Comparison of ENCODE assay signal across 16 cellular contexts in genomic region chr13:73741742-73742141, GRCh38.
DNase-seq lines count a peak whose midpoint lies in the region; ATAC-seq, FAIRE-seq and TF ChIP-seq lines count a peak whose summit lies in the region.
"Had no signal": no experiment of that assay in that cellular context is flagged by ENCODE, and none has a peak within 500 bp of the region (broad histone marks: within the 10 kb centered on the region; RNA-seq: fewer than 3 reads in every experiment).

No MANE protein-coding gene starts in this region.

- no peaks in the 10 kb centered on the region for H3K9me2 ChIP-seq in OCI-LY7 (ENCODE audit: insufficient read depth, low read length)

- no peak for DNase-seq in HepG2 (ENCODE audit: low spot score)
- DNase-seq in right lobe of liver = no peak
- DNase-seq in OCI-LY7 (ENCODE audit: low spot score) = no peak
- no peak for DNase-seq in endodermal cell
- DNase-seq in NCI-H2029 (lab: John Stamatoyannopoulos, UW) = no peak
- no peak for DNase-seq in DMS 273 treated with DMSO at 0.1 percent for 48 hours (lab: John Stamatoyannopoulos, UW)
- DNase-seq: EL, Karpas-422, MM.1S, NCI-H1105 treated with DMSO at 0.1 percent for 48 hours, NCI-H187, NCI-H2171, OCI-M1, RPMI8226 had no signal

- CTCF ChIA-PET in HepG2 (lab: Yijun Ruan, JAX; ENCODE audit: low intra/inter-chr PET ratio, low total read pairs) = no interaction called here
- CTCF ChIA-PET in OCI-LY7 (lab: Charles Lee; ENCODE audit: unreplicated experiment) = no interaction called here

- peaks cover 6% of the 10 kb centered on the region for H3K36me3 Mint-ChIP-seq in endodermal cell (ENCODE audit: low read depth)

- H3K27me3 ChIP-seq in HepG2 (ENCODE audit: control insufficient read depth in 1 of 2, insufficient read depth in 2 of 2, low read length in 2 of 2) (no peaks in the 10 kb centered on the region; a peak in 1 of 5 replicates), right lobe of liver (no peaks in the 10 kb centered on the region), endodermal cell (ENCODE audit: control insufficient read depth, insufficient read depth, low read length, poor library complexity, severe bottlenecking) (peaks cover 22% of the 10 kb centered on the region)

- H3K9me3 ChIP-seq in HepG2 (ENCODE audit: low read length) (no peaks in the 10 kb centered on the region), right lobe of liver (no peaks in the 10 kb centered on the region), OCI-LY7 (ENCODE audit: low read length) (no peaks in the 10 kb centered on the region), endodermal cell (ENCODE audit: control insufficient read depth, low read length) (peaks cover 5% of the 10 kb centered on the region)

- H4K20me1 ChIP-seq in HepG2 (ENCODE audit: insufficient read depth, low read length) = no peaks in the 10 kb centered on the region
- H4K20me1 ChIP-seq in OCI-LY7 (ENCODE audit: insufficient read depth, low read length) = no peaks in the 10 kb centered on the region

- no peak for FAIRE-seq in HepG2 (lab: Jason Lieb, UNC)
- FAIRE-seq: H1 had no signal

- H3K36me3 ChIP-seq in HepG2 (replicated peaks in 1 of 2; ENCODE audit: control insufficient read depth in 1 of 2, insufficient read depth in 2 of 2, low read length in 2 of 2) (no peaks in the 10 kb centered on the region), right lobe of liver (no peaks in the 10 kb centered on the region), OCI-LY7 (ENCODE audit: insufficient read depth, low read length) (no peaks in the 10 kb centered on the region), endodermal cell (ENCODE audit: control insufficient read depth, insufficient read depth, low read length) (no peaks in the 10 kb centered on the region)

- H3K9me3 Mint-ChIP-seq in endodermal cell = peaks cover 4% of the 10 kb centered on the region

- H2AFZ ChIP-seq in HepG2 (ENCODE audit: low read length) = no peak overlapping the region
- H2AFZ ChIP-seq in OCI-LY7 (ENCODE audit: low read length) = no peak overlapping the region

- H3K27ac Mint-ChIP-seq in endodermal cell = no peak overlapping the region

- POLR2A ChIA-PET in HepG2 (lab: Yijun Ruan, JAX) = no interaction called here
- POLR2A ChIA-PET in OCI-LY7 (lab: Charles Lee) = interaction anchor here (0.5 kb wide), 1 partner anchor 1458 kb away, joined by 6 read pairs; no protein-coding TSS in a partner anchor

- no peak overlapping the region for H3K27ac ChIP-seq in HepG2 (ENCODE audit: extremely low read length, insufficient read depth, low read length)
- no peak overlapping the region for H3K27ac ChIP-seq in right lobe of liver
- H3K27ac ChIP-seq in OCI-LY7 (ENCODE audit: low read depth, low read length, poor library complexity, severe bottlenecking) = no peak overlapping the region
- H3K27ac ChIP-seq in endodermal cell (ENCODE audit: low read depth, low read length) = no peak overlapping the region

- TF ChIP-seq RAD21 in HepG2 (CRISPR knock-in tag; IDR thresholded peaks at IDR 0.05) = no peak

- peak; percentile 47; the same call in 1 of the 3 replicates for ATAC-seq in HepG2
- no peak for ATAC-seq in right lobe of liver
- ATAC-seq in HG03175 (IDR thresholded peaks at IDR 0.05; ENCODE audit: unreplicated experiment) = no peak

- TF ChIP-seq CTCF in HepG2 (CRISPR knock-in tag; IDR thresholded peaks at IDR 0.05) = no peak
- no peak for TF ChIP-seq CTCF in right lobe of liver (IDR thresholded peaks at IDR 0.05)
- no peak for TF ChIP-seq CTCF in OCI-LY7 (conservative IDR thresholded peaks at IDR 0.05; ENCODE audit: low read length)
- TF ChIP-seq CTCF in endodermal cell (conservative IDR thresholded peaks at IDR 0.05) = no peak

- in situ Hi-C loops in HepG2 (cut with HindIII; ENCODE audit: extremely low pct_ligation_motif_present, low pct_unique_long_range_greater_than_20kb) = no loop called here

- H3K4me1 ChIP-seq in HepG2 (ENCODE audit: insufficient read depth, low read length) (peaks cover 10% of the 10 kb centered on the region), right lobe of liver (no peaks in the 10 kb centered on the region), OCI-LY7 (ENCODE audit: insufficient read depth, low read length, poor library complexity, severe bottlenecking) (no peaks in the 10 kb centered on the region), endodermal cell (ENCODE audit: control insufficient read depth, insufficient read depth, low read length) (peaks cover 9% of the 10 kb centered on the region)

- H3K79me2 ChIP-seq in HepG2 (ENCODE audit: insufficient read depth, low read length) = no peaks in the 10 kb centered on the region
- H3K79me2 ChIP-seq in OCI-LY7 (ENCODE audit: insufficient read depth, low read depth, low read length) = no peaks in the 10 kb centered on the region

- BruUV-seq in HepG2 (replicated peaks; lab: Mats Ljungman, UMichigan) = no TSS peak
- TSS peak; percentile 17 for BruUV-seq in OCI-LY7 (replicated peaks; lab: Mats Ljungman, UMichigan)

- intact Hi-C loops in HepG2 (cut with micrococcal nuclease; ENCODE audit: unreplicated experiment) = no loop called here
- intact Hi-C loops in right lobe of liver (cut with DNase I) = no loop called here
- intact Hi-C loops in OCI-LY7 (cut with micrococcal nuclease; ENCODE audit: unreplicated experiment) = no loop called here

- TF ChIP-seq POLR2A in HepG2 (IDR thresholded peaks at IDR 0.05; ENCODE audit: insufficient read depth in 1 of 2, low read depth in 2 of 2, low read length in 2 of 2) (no peak), right lobe of liver (IDR thresholded peaks at IDR 0.05) (no peak)

- H3K4me3 ChIP-seq in HepG2 (replicated peaks in 1 of 3; ENCODE audit: insufficient read depth in 1 of 3, low read depth in 2 of 3, low read length in 3 of 3) (no peak overlapping the region), right lobe of liver (no peak overlapping the region), OCI-LY7 (ENCODE audit: low read depth, low read length, poor library complexity, severe bottlenecking) (no peak overlapping the region), endodermal cell (ENCODE audit: low read length) (peak overlapping the region; percentile 32)

- peaks cover 26% of the 10 kb centered on the region for H3K4me1 Mint-ChIP-seq in endodermal cell

- H3K9ac ChIP-seq in HepG2 (ENCODE audit: insufficient read depth, low read depth, low read length) (no peak overlapping the region), endodermal cell (ENCODE audit: extremely low read depth, low read length, poor library complexity, severe bottlenecking) (no peak overlapping the region)

- TF ChIP-seq EP300 in HepG2 (IDR thresholded peaks at IDR 0.05; ENCODE audit: low read depth in 2 of 2, low read length in 2 of 2) = no peak
- TF ChIP-seq EP300 in HepG2 (CRISPR knock-in tag; IDR thresholded peaks at IDR 0.05; ENCODE audit: borderline replicate concordance) = no peak

- H3K4me3 Mint-ChIP-seq in endodermal cell = peak overlapping the region; percentile 23

- WGBS in HepG2 (ENCODE audit: low lambda C conversion rate) = 3% methylated on average over 3 of the region's 3 CpGs
- 66% methylated on average over 3 of the region's 3 CpGs for WGBS in right lobe of liver (ENCODE audit: insufficient coverage, low coverage, low lambda C conversion rate, missing lambda C conversion rate)
- WGBS in endodermal cell (ENCODE audit: insufficient coverage in 1 of 2, insufficient read length in 1 of 2), 2 experiments = 18 to 60% methylated on average over 1 to 3 of the region's 3 CpGs

- H3K4me2 ChIP-seq in HepG2 (ENCODE audit: low read depth, low read length) = no peak overlapping the region
- no peak overlapping the region for H3K4me2 ChIP-seq in OCI-LY7 (ENCODE audit: low read length)

- peaks cover 9% of the 10 kb centered on the region for H3K27me3 Mint-ChIP-seq in endodermal cell (ENCODE audit: insufficient read depth)

TF ChIP-seq in HepG2, 621 proteins besides CTCF, POLR2A, EP300 and RAD21:
- TF ChIP-seq, protein P1, sequence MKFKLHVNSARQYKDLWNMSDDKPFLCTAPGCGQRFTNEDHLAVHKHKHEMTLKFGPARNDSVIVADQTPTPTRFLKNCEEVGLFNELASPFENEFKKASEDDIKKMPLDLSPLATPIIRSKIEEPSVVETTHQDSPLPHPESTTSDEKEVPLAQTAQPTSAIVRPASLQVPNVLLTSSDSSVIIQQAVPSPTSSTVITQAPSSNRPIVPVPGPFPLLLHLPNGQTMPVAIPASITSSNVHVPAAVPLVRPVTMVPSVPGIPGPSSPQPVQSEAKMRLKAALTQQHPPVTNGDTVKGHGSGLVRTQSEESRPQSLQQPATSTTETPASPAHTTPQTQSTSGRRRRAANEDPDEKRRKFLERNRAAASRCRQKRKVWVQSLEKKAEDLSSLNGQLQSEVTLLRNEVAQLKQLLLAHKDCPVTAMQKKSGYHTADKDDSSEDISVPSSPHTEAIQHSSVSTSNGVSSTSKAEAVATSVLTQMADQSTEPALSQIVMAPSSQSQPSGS (CRISPR knock-in tag; IDR thresholded peaks at IDR 0.05) = no peak
- TF ChIP-seq CHD4 (IDR thresholded peaks at IDR 0.05; ENCODE audit: borderline replicate concordance, low read length) (no peak), ZC3H13 (CRISPR knock-in tag; IDR thresholded peaks at IDR 0.05) (no peak)
- TF ChIP-seq, protein P2, sequence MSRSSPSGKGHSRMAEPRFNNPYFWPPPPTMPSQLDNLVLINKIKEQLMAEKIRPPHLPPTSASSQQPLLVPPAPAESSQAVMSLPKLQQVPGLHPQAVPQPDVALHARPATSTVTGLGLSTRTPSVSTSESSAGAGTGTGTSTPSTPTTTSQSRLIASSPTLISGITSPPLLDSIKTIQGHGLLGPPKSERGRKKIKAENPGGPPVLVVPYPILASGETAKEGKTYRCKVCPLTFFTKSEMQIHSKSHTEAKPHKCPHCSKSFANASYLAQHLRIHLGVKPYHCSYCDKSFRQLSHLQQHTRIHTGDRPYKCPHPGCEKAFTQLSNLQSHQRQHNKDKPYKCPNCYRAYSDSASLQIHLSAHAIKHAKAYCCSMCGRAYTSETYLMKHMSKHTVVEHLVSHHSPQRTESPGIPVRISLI (CRISPR knock-in tag; IDR thresholded peaks at IDR 0.05; ENCODE audit: borderline replicate concordance) = no peak
